In the genomic region with DNA sequence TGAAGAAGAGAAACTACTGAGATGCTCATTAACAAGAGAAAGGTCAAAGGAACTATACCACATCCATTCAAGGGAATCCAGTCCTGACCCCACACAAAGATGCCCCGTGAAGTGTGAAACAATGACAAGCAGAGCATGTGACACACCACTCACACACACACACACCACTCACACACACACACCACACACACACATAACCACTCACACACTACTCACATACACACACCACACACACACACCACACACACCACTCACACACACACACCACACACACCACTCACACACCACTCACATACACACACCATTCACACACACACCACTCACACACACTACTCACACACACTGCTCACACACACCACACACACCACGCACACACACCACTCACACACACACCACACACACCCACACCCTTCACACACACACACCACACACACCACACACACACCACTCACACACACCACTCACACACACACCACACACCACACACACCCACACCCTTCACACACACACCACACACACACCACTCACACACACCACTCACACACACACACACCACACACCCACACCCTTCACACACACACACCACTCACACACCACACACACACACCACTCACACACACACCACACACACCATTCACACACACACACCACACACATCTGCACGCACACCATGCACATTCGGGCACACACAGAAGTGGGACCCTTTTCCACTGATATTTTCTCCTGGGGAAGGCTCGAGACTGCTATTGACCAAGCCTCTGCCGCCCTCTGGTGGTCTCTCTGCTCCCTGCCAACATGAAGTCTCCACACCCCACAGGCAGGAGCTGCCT, we compare ENCODE assay signal across 1 cellular context.
A peak's percentile ranks its signal among the peaks of the same experiment; 100 is the strongest.
TF ChIP-seq lines count a peak whose summit lies in the region.

No MANE protein-coding gene starts in this region.

TF ChIP-seq in K562, 482 proteins besides CTCF, POLR2A, EP300 and RAD21 (continued from another document and continues in another):
- TF ChIP-seq, protein P1, sequence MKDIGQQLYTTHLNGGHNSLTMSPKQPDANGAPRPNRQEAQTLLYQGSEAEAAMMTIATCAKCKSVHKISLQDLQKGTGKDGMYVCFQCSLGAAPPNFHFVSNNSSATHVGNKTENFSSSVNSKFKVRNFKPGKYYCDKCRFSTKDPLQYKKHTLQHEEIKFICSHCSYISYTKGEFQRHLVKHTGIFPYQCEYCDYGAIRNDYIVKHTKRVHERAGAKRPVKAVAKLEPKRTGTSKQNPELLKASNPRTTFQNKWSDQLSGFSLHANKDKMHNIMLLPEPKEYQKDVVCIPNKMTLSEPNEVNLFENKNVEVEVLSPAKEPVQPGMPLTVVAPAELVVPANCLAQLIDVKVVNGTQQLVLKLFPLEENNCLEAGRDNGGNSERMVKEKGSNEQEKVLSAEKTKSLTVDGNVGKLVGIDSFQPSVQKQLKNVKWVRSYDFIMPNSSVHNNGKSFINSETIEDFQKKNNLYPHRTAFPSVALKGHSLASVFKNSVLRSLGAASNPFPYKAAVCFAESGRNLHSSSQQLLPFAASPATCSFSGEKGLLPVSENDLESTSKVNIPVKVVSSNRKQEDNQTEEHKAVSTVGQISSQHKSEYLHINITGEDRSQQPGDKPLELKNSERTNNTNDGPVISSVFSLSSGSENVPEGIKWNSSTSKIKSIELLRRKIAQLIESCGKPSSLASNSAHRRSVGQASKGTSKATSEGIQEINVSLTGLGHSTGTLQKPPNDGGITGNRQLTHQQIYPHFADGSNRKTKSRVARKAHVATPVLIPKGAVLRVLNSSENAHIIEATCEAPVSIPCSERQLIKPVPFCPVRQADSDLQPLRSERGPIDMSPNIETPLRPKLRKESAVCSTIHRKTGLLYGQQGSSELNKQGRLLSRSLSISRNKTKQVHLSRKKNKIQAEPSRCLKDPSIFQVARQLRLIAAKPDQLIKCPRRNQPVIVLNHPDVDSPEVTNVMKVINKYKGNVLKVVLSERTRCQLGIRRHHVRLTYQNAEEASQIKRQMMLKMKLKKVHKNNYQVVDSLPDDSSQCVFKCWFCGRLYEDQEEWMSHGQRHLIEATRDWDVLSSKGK (CRISPR knock-in tag; IDR thresholded peaks at IDR 0.05): no peak
- TF ChIP-seq MTF1 (CRISPR knock-in tag; IDR thresholded peaks at IDR 0.05; ENCODE audit: borderline replicate concordance) (no peak), ZC3H8 (IDR thresholded peaks at IDR 0.05) (peak; percentile 95), NCOA4 (IDR thresholded peaks at IDR 0.05; ENCODE audit: partially characterized antibody) (peak; percentile 97), ZNF184 (CRISPR knock-in tag; IDR thresholded peaks at IDR 0.05) (no peak), KLF13 (tag; IDR thresholded peaks at IDR 0.05; ENCODE audit: borderline replicate concordance, low read depth) (peak; percentile 69; the same call in 1 of the 2 replicates), EWSR1 (IDR thresholded peaks at IDR 0.05; ENCODE audit: borderline replicate concordance, low read depth, partially characterized antibody) (no peak), ATF7 (IDR thresholded peaks at IDR 0.05) (0 out of 2 replicates have a peak, but pooled peaks have one; percentile 50), EHMT2 (IDR thresholded peaks at IDR 0.05) (peak; percentile 85), ZNF197 (CRISPR knock-in tag; IDR thresholded peaks at IDR 0.05; ENCODE audit: low read depth) (no peak), EGR1 (conservative IDR thresholded peaks at IDR 0.05) (peak; percentile 58), POLR2B (IDR thresholded peaks at IDR 0.05; ENCODE audit: low read depth, partially characterized antibody) (peak; percentile 90), ZNF695 (CRISPR knock-in tag; IDR thresholded peaks at IDR 0.05) (0 out of 2 replicates have a peak, but pooled peaks have one; percentile 23), ZNF274 (IDR thresholded peaks at IDR 0.05; ENCODE audit: borderline replicate concordance, low read depth, low read length) (no peak), ZNF41 (CRISPR knock-in tag; conservative IDR thresholded peaks at IDR 0.05) (no peak), DACH1 (IDR thresholded peaks at IDR 0.05; ENCODE audit: partially characterized antibody) (peak; percentile 30), SMARCA5 (IDR thresholded peaks at IDR 0.05) (peak; percentile 99), ZNF212 (CRISPR knock-in tag; IDR thresholded peaks at IDR 0.05) (no peak), TAF15 (IDR thresholded peaks at IDR 0.05; ENCODE audit: low read depth, low read length) (peak; percentile 95; the same call in 1 of the 2 replicates), FOXK2 (conservative IDR thresholded peaks at IDR 0.05 in 1 of 2, IDR thresholded peaks at IDR 0.05 in 1 of 2; ENCODE audit: low read depth in 2 of 2) (peak; percentile 75 to 85), MAZ (CRISPR knock-in tag; conservative IDR thresholded peaks at IDR 0.05 in 1 of 2, IDR thresholded peaks at IDR 0.05 in 1 of 2) (peak in 1 of 2 experiments; percentile 89; a peak in 3 of 4 replicates), GABPB1 (CRISPR knock-in tag; IDR thresholded peaks at IDR 0.05) (no peak), MED1 (CRISPR knock-in tag; IDR thresholded peaks at IDR 0.05; ENCODE audit: borderline replicate concordance) (no peak), MCM3 (IDR thresholded peaks at IDR 0.05) (no peak), FUS (optimal IDR thresholded peaks at IDR 0.05; ENCODE audit: low read depth, low read length) (no peak), ADNP (tag; IDR thresholded peaks at IDR 0.05) (no peak; the same call in 1 of the 2 replicates), MEF2A (IDR thresholded peaks at IDR 0.05; ENCODE audit: control insufficient read depth, low read depth, low read length) (no peak), ZNF282 (CRISPR knock-in tag; IDR thresholded peaks at IDR 0.05) (no peak), ZNF584 (CRISPR knock-in tag; IDR thresholded peaks at IDR 0.05; ENCODE audit: low read depth) (no peak), RBM25 (IDR thresholded peaks at IDR 0.05; ENCODE audit: low read depth, low read length, severe bottlenecking) (no peak), L3MBTL2 (IDR thresholded peaks at IDR 0.05) (no peak), ZNF23 (CRISPR knock-in tag; IDR thresholded peaks at IDR 0.05) (no peak), ZNF785 (CRISPR knock-in tag; IDR thresholded peaks at IDR 0.05) (no peak), TCFL5 (CRISPR knock-in tag; conservative IDR thresholded peaks at IDR 0.05) (no peak)
- TF ChIP-seq, protein P2, sequence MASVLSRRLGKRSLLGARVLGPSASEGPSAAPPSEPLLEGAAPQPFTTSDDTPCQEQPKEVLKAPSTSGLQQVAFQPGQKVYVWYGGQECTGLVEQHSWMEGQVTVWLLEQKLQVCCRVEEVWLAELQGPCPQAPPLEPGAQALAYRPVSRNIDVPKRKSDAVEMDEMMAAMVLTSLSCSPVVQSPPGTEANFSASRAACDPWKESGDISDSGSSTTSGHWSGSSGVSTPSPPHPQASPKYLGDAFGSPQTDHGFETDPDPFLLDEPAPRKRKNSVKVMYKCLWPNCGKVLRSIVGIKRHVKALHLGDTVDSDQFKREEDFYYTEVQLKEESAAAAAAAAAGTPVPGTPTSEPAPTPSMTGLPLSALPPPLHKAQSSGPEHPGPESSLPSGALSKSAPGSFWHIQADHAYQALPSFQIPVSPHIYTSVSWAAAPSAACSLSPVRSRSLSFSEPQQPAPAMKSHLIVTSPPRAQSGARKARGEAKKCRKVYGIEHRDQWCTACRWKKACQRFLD (CRISPR knock-in tag; IDR thresholded peaks at IDR 0.05): no peak
- TF ChIP-seq, protein P3, sequence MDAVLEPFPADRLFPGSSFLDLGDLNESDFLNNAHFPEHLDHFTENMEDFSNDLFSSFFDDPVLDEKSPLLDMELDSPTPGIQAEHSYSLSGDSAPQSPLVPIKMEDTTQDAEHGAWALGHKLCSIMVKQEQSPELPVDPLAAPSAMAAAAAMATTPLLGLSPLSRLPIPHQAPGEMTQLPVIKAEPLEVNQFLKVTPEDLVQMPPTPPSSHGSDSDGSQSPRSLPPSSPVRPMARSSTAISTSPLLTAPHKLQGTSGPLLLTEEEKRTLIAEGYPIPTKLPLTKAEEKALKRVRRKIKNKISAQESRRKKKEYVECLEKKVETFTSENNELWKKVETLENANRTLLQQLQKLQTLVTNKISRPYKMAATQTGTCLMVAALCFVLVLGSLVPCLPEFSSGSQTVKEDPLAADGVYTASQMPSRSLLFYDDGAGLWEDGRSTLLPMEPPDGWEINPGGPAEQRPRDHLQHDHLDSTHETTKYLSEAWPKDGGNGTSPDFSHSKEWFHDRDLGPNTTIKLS (IDR thresholded peaks at IDR 0.05; ENCODE audit: borderline replicate concordance, low read depth): peak; percentile 53; the same call in 1 of the 2 replicates
- TF ChIP-seq, protein P4, sequence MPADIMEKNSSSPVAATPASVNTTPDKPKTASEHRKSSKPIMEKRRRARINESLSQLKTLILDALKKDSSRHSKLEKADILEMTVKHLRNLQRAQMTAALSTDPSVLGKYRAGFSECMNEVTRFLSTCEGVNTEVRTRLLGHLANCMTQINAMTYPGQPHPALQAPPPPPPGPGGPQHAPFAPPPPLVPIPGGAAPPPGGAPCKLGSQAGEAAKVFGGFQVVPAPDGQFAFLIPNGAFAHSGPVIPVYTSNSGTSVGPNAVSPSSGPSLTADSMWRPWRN (IDR thresholded peaks at IDR 0.05; ENCODE audit: low read depth): no peak
- TF ChIP-seq, protein P5, sequence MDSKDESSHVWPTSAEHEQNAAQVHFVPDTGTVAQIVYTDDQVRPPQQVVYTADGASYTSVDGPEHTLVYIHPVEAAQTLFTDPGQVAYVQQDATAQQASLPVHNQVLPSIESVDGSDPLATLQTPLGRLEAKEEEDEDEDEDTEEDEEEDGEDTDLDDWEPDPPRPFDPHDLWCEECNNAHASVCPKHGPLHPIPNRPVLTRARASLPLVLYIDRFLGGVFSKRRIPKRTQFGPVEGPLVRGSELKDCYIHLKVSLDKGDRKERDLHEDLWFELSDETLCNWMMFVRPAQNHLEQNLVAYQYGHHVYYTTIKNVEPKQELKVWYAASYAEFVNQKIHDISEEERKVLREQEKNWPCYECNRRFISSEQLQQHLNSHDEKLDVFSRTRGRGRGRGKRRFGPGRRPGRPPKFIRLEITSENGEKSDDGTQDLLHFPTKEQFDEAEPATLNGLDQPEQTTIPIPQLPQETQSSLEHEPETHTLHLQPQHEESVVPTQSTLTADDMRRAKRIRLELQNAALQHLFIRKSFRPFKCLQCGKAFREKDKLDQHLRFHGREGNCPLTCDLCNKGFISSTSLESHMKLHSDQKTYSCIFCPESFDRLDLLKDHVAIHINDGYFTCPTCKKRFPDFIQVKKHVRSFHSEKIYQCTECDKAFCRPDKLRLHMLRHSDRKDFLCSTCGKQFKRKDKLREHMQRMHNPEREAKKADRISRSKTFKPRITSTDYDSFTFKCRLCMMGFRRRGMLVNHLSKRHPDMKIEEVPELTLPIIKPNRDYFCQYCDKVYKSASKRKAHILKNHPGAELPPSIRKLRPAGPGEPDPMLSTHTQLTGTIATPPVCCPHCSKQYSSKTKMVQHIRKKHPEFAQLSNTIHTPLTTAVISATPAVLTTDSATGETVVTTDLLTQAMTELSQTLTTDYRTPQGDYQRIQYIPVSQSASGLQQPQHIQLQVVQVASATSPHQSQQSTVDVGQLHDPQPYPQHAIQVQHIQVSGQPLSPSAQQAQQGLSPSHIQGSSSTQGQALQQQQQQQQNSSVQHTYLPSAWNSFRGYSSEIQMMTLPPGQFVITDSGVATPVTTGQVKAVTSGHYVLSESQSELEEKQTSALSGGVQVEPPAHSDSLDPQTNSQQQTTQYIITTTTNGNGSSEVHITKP (IDR thresholded peaks at IDR 0.05; ENCODE audit: partially characterized antibody): no peak
- TF ChIP-seq, protein P6, sequence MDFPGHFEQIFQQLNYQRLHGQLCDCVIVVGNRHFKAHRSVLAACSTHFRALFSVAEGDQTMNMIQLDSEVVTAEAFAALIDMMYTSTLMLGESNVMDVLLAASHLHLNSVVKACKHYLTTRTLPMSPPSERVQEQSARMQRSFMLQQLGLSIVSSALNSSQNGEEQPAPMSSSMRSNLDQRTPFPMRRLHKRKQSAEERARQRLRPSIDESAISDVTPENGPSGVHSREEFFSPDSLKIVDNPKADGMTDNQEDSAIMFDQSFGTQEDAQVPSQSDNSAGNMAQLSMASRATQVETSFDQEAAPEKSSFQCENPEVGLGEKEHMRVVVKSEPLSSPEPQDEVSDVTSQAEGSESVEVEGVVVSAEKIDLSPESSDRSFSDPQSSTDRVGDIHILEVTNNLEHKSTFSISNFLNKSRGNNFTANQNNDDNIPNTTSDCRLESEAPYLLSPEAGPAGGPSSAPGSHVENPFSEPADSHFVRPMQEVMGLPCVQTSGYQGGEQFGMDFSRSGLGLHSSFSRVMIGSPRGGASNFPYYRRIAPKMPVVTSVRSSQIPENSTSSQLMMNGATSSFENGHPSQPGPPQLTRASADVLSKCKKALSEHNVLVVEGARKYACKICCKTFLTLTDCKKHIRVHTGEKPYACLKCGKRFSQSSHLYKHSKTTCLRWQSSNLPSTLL (IDR thresholded peaks at IDR 0.05): peak; percentile 79; the same call in 1 of the 2 replicates
- TF ChIP-seq, protein P7, sequence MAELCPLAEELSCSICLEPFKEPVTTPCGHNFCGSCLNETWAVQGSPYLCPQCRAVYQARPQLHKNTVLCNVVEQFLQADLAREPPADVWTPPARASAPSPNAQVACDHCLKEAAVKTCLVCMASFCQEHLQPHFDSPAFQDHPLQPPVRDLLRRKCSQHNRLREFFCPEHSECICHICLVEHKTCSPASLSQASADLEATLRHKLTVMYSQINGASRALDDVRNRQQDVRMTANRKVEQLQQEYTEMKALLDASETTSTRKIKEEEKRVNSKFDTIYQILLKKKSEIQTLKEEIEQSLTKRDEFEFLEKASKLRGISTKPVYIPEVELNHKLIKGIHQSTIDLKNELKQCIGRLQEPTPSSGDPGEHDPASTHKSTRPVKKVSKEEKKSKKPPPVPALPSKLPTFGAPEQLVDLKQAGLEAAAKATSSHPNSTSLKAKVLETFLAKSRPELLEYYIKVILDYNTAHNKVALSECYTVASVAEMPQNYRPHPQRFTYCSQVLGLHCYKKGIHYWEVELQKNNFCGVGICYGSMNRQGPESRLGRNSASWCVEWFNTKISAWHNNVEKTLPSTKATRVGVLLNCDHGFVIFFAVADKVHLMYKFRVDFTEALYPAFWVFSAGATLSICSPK (IDR thresholded peaks at IDR 0.05; ENCODE audit: borderline replicate concordance): peak; percentile 94; the same call in 1 of the 2 replicates
